ENCODE assay signal across 12 cellular contexts in the genomic region with DNA sequence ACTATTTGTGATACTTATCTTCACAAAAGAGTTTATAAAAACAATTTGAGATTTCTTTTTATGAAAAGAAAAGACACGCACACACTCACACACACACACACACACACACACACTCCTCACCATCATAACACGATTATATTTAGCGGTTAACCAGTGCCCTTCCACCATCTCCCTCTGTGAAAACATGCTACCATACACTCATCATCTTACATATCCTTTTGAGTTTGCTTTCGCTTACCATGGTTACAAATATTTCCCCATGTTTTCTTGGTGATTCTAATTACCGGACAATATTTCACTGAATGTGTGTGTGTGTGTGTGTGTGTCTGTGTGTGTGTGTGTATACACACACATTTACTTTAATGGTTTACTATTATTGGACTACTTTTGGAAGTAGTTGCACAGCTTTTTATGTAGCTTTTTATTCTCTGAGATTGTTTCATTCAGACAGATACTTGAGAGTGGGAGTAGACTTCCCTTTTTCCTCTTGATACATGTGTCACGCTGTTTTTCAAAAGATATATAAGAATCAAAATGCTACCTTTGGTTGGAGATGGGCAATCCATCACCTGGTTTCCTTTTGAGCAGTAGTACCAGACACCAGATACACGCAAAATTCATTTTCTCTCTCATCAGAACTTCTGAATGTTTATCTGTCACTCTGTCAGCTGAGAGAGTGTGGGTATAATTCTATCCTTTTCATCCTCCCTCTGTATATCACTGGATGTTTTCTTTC.
DNase-seq lines count a peak whose midpoint lies in the region; ATAC-seq and TF ChIP-seq lines count a peak whose summit lies in the region.
"Had no signal": no experiment of that assay in that cellular context is flagged by ENCODE, and none has a peak within 500 bp of the region (broad histone marks: within the 10 kb centered on the region; RNA-seq: fewer than 3 reads in every experiment).

No MANE protein-coding gene starts in this region.

- peaks cover 70% of the 10 kb centered on the region for H3K4me1 Mint-ChIP-seq in memory B cell

- H3K27me3 Mint-ChIP-seq in memory B cell = no peaks in the 10 kb centered on the region
- H3K27me3 Mint-ChIP-seq: activated naive CD4-positive, alpha-beta T cell treated with anti-CD3 and anti-CD28 coated beads, Interleukin-2, amount 50 U/mL, for 24 hours had no signal

- H3K27me3 ChIP-seq in OCI-LY3 (ENCODE audit: low read depth, low read length) = no peaks in the 10 kb centered on the region
- H3K27me3 ChIP-seq: BE2C had no signal

- no peaks in the 10 kb centered on the region for H3K9me3 Mint-ChIP-seq in memory B cell
- H3K9me3 Mint-ChIP-seq: activated naive CD4-positive, alpha-beta T cell treated with anti-CD3 and anti-CD28 coated beads, Interleukin-2, amount 50 U/mL, for 24 hours had no signal

- peak overlapping the region; percentile 22 for H3K4me2 ChIP-seq in OCI-LY3 (ENCODE audit: low read length)

- no peak overlapping the region for H3K27ac ChIP-seq in OCI-LY3 (ENCODE audit: low read length)

- ATAC-seq in GM18867 (IDR thresholded peaks at IDR 0.05; ENCODE audit: unreplicated experiment) (peak; percentile 60), memory B cell (ENCODE audit: low read depth) (peak; percentile 71)

- peak overlapping the region; percentile 0; the same call in 1 of the 2 replicates for H3K4me3 ChIP-seq in OCI-LY3 (ENCODE audit: low read length)

- H3K4me1 ChIP-seq in OCI-LY3 (ENCODE audit: low read length) = peaks cover 23% of the 10 kb centered on the region
- H3K4me1 ChIP-seq: BE2C had no signal

- H3K4me3 Mint-ChIP-seq in memory B cell = peak overlapping the region; percentile 63
- H3K4me3 Mint-ChIP-seq: activated naive CD4-positive, alpha-beta T cell treated with anti-CD3 and anti-CD28 coated beads, Interleukin-2, amount 50 U/mL, for 24 hours had no signal

- no peaks in the 10 kb centered on the region for H3K9me3 ChIP-seq in OCI-LY3 (ENCODE audit: insufficient read depth, low read length)
- H3K9me3 ChIP-seq: BE2C had no signal

- no peak for TF ChIP-seq POLR2A in erythroblast (IDR thresholded peaks at IDR 0.05; ENCODE audit: low read length)

- H3K9ac ChIP-seq in OCI-LY3 (ENCODE audit: low read length) = no peak overlapping the region

- H3K79me2 ChIP-seq in OCI-LY3 (ENCODE audit: low read length) = no peaks in the 10 kb centered on the region

- peak; percentile 49 for DNase-seq in CD1c-positive myeloid dendritic cell (ENCODE audit: extremely low spot score)
- no peak for DNase-seq in memory B cell (ENCODE audit: low spot score in 2 of 2)
- DNase-seq in erythroblast (lab: John Stamatoyannopoulos, UW) = no peak
- no peak for DNase-seq in epidermal melanocyte (ENCODE audit: insufficient read length, low spot score)
- DNase-seq in NCI-H2029 (lab: John Stamatoyannopoulos, UW) = no peak
- DNase-seq in NCI-H146 treated with DMSO at 0.1 percent for 48 hours (lab: John Stamatoyannopoulos, UW; ENCODE audit: unreplicated experiment) = no peak
- DNase-seq: BE2C; DND-41; stimulated activated naive CD4-positive, alpha-beta T cell had no signal

- peak overlapping the region; percentile 80 for H3K27ac Mint-ChIP-seq in memory B cell
- H3K27ac Mint-ChIP-seq: activated naive CD4-positive, alpha-beta T cell treated with anti-CD3 and anti-CD28 coated beads, Interleukin-2, amount 50 U/mL, for 24 hours had no signal

- no peak for TF ChIP-seq CTCF in OCI-LY3 (IDR thresholded peaks at IDR 0.05; ENCODE audit: low read depth, low read length)

- H4K20me1 ChIP-seq in OCI-LY3 (ENCODE audit: insufficient read depth, low read length) = no peaks in the 10 kb centered on the region

- H3K36me3 ChIP-seq in OCI-LY3 (replicated peaks; ENCODE audit: low read depth, low read length) = no peaks in the 10 kb centered on the region
- H3K36me3 ChIP-seq: BE2C had no signal

- no peak overlapping the region for H2AFZ ChIP-seq in OCI-LY3 (ENCODE audit: low read depth, low read length)

- peaks cover 31% of the 10 kb centered on the region for H3K36me3 Mint-ChIP-seq in memory B cell
- H3K36me3 Mint-ChIP-seq: activated naive CD4-positive, alpha-beta T cell treated with anti-CD3 and anti-CD28 coated beads, Interleukin-2, amount 50 U/mL, for 24 hours had no signal
